In the genomic region with DNA sequence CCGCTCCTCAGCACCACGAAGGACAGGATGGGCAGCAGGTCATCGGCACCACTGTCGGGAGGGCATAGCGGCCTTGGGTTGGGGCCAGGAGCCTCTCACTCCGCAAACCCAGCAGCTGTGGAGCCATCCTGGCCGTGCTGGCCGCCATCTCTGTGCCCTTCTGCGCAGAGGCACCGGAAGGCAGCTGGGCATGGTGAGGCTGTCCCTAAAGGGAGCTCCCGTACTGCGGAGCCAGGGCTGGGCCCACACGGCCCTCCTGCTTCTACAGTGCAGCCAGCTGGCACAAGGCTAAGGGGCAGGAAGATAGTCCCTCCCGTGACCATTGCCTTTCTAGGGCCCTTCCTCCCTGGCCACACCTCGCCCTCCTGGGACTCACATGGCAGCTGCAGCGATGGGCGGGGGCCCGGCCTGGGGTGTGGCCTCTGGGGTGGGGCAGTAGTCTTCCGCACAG, we compare ENCODE assay signal across 1 cellular context.
TF ChIP-seq lines count a peak whose summit lies in the region.

No MANE protein-coding gene starts in this region.

TF ChIP-seq in H1, 55 proteins besides CTCF, POLR2A, EP300 and RAD21:
- TF ChIP-seq FOSL1 (IDR thresholded peaks at IDR 0.05; ENCODE audit: insufficient read depth, low read depth, low read length) (no peak), TEAD4 (IDR thresholded peaks at IDR 0.05; ENCODE audit: low read depth, low read length) (no peak), SIRT6 (IDR thresholded peaks at IDR 0.05; ENCODE audit: low read length) (no peak), CREB1 (IDR thresholded peaks at IDR 0.05) (no peak), ASH2L (IDR thresholded peaks at IDR 0.05; ENCODE audit: low read length) (no peak), SP1 (IDR thresholded peaks at IDR 0.05; ENCODE audit: low read depth, low read length) (no peak), RFX5 (IDR thresholded peaks at IDR 0.05; ENCODE audit: borderline replicate concordance, low read depth, low read length) (no peak), SIN3A (conservative IDR thresholded peaks at IDR 0.05 in 1 of 2, IDR thresholded peaks at IDR 0.05 in 1 of 2; ENCODE audit: low read depth in 1 of 2, low read length in 2 of 2) (no peak), TAF1 (IDR thresholded peaks at IDR 0.05; ENCODE audit: low read depth, low read length) (no peak), CEBPB (IDR thresholded peaks at IDR 0.05; ENCODE audit: low read depth, low read length) (no peak), CBX8 (IDR thresholded peaks at IDR 0.05; ENCODE audit: borderline replicate concordance, low read depth, low read length) (no peak), NRF1 (IDR thresholded peaks at IDR 0.05; ENCODE audit: low read depth, low read length) (no peak), RBBP5 (IDR thresholded peaks at IDR 0.05; ENCODE audit: borderline replicate concordance, low read depth, low read length) (no peak), EZH2 (IDR thresholded peaks at IDR 0.05; ENCODE audit: low read depth, low read length, severe bottlenecking) (no peak), MAFK (IDR thresholded peaks at IDR 0.05; ENCODE audit: low read depth, low read length) (no peak)
